7 cellular contexts compared by ENCODE assay signal in the genomic region with DNA sequence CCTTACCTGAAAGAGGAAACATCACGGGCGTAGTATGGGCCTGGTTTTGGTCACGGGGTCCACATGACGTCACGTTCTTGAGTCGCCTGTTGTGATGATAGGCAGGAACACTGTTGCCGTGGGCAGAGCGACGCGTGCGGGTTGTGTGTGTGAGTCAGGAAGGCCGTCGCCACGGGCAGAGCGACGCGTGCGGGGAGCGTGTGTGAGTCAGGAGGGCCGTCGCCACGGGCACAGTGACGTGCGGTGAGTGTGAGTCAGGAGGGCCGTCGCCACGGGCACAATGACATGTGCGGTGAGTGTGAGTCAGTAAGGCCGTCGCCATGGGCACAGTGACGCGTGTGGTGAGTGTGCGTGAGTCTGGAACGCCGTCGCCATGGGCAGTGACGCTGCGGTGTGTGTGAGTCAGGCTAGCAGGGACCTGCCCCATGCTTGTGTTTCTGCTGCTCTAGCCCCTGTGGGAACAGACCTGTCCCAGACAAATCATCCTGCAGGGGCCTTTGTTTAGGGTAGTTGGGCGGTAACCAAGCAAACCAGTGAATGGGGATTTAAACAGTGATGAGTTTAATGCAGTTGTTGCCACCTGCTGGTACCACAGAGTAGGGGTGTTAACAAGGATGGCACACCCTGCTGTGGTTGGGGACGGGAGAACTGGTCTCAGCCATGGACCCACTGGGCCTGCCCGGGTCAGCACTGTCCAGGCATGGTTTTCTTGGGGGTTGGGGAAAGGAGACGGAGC. TPM values are rescaled to one million over a fixed set of nuclear protein-coding genes. Genes with fewer than 3 reads are reported as not detected.
DNase-seq lines count a peak whose midpoint lies in the region; ATAC-seq and TF ChIP-seq lines count a peak whose summit lies in the region.

No MANE protein-coding gene starts in this region.

- H3K27me3 ChIP-seq in brain microvascular endothelial cell (replicated peaks) (no peaks in the 10 kb centered on the region), upper lobe of right lung (no peaks in the 10 kb centered on the region)

- H3K36me3 ChIP-seq in brain microvascular endothelial cell (replicated peaks) = peaks cover 9% of the 10 kb centered on the region
- H3K36me3 ChIP-seq in upper lobe of right lung = no peaks in the 10 kb centered on the region

- H3K27ac ChIP-seq in brain microvascular endothelial cell (peak overlapping the region; percentile 86), upper lobe of right lung (no peak overlapping the region)

- DNase-seq in HS-5 (ENCODE audit: low read depth) (peak; percentile 94), brain microvascular endothelial cell (peak; percentile 100), nephron progenitor cell (no peak), upper lobe of right lung (no peak), GM19238 (ENCODE audit: insufficient read length, low spot score) (no peak), NOMO-1 (lab: John Stamatoyannopoulos, UW; ENCODE audit: unreplicated experiment in 2 of 2) (no peak)
- DNase-seq in T-helper 2 cell treated with Interferon-gamma antibody and Interleukin-4, amounts not matched to agents 5 μg/mL and 100 μg/mL, for 36 hours (ENCODE audit: low spot score) = peak; percentile 75

- intact Hi-C loops in upper lobe of right lung (cut with DNase I) = no loop called here

- H3K9me3 Mint-ChIP-seq in T-helper 2 cell treated with Interferon-gamma antibody and Interleukin-4, amounts not matched to agents 5 μg/mL and 100 μg/mL, for 36 hours = no peaks in the 10 kb centered on the region
- no peaks in the 10 kb centered on the region for H3K9me3 Mint-ChIP-seq in nephron progenitor cell

- peak; percentile 15 for ATAC-seq in upper lobe of right lung

- peak; percentile 63 for TF ChIP-seq CTCF in brain microvascular endothelial cell (IDR thresholded peaks at IDR 0.05; ENCODE audit: low read depth, low read length, missing control alignments)
- no peak for TF ChIP-seq CTCF in nephron progenitor cell (IDR thresholded peaks at IDR 0.05)
- no peak for TF ChIP-seq CTCF in upper lobe of right lung (IDR thresholded peaks at IDR 0.05)

- H3K4me3 ChIP-seq in brain microvascular endothelial cell (ENCODE audit: low read depth, low read length) (peak overlapping the region; percentile 17), upper lobe of right lung (no peak overlapping the region)

- no peak overlapping the region for H3K4me3 Mint-ChIP-seq in T-helper 2 cell treated with Interferon-gamma antibody and Interleukin-4, amounts not matched to agents 5 μg/mL and 100 μg/mL, for 36 hours
- no peak overlapping the region for H3K4me3 Mint-ChIP-seq in nephron progenitor cell

- peaks cover 34% of the 10 kb centered on the region for H3K36me3 Mint-ChIP-seq in T-helper 2 cell treated with Interferon-gamma antibody and Interleukin-4, amounts not matched to agents 5 μg/mL and 100 μg/mL, for 36 hours (ENCODE audit: low read depth)
- H3K36me3 Mint-ChIP-seq in nephron progenitor cell (ENCODE audit: low read depth) = peaks cover 47% of the 10 kb centered on the region

- H3K9me3 ChIP-seq in upper lobe of right lung = no peaks in the 10 kb centered on the region

- peak overlapping the region; percentile 37 for H3K27ac Mint-ChIP-seq in T-helper 2 cell treated with Interferon-gamma antibody and Interleukin-4, amounts not matched to agents 5 μg/mL and 100 μg/mL, for 36 hours
- peak overlapping the region; percentile 22 for H3K27ac Mint-ChIP-seq in nephron progenitor cell

- peaks cover 3% of the 10 kb centered on the region for H3K4me1 Mint-ChIP-seq in T-helper 2 cell treated with Interferon-gamma antibody and Interleukin-4, amounts not matched to agents 5 μg/mL and 100 μg/mL, for 36 hours (ENCODE audit: low read depth)
- H3K4me1 Mint-ChIP-seq in nephron progenitor cell = peaks cover 5% of the 10 kb centered on the region

- no peaks in the 10 kb centered on the region for H3K27me3 Mint-ChIP-seq in T-helper 2 cell treated with Interferon-gamma antibody and Interleukin-4, amounts not matched to agents 5 μg/mL and 100 μg/mL, for 36 hours (ENCODE audit: low read depth)
- H3K27me3 Mint-ChIP-seq in nephron progenitor cell (ENCODE audit: low read depth, poor library complexity) = no peaks in the 10 kb centered on the region

- no peaks in the 10 kb centered on the region for H3K4me1 ChIP-seq in upper lobe of right lung

- in situ Hi-C loops in brain microvascular endothelial cell (cut with HindIII; ENCODE audit: low pct_ligation_motif_present, low sequenced_read_pairs) = no loop called here

RNA-seq across cellular contexts. Expression of gene TRIP13, which starts 19.8 kb away (rescaled TPM):
- total RNA-seq in upper lobe of right lung = 0.81 TPM

RNA-seq across cellular contexts. Expression of gene BRD9, which starts 19.9 kb away (rescaled TPM):
- total RNA-seq in upper lobe of right lung = 33.8 TPM

Comparison
In these comparisons a context has a peak if more than half of its experiments do, and no peak if none do; other contexts are left out.
1. DNase-seq: peak in HS-5 (single experiment), T-helper 2 cell treated with Interferon-gamma antibody and Interleukin-4, amounts not matched to agents 5 μg/mL and 100 μg/mL, for 36 hours (single experiment) and brain microvascular endothelial cell (single experiment); none in nephron progenitor cell (single experiment), upper lobe of right lung (single experiment), GM19238 (single experiment) and NOMO-1 (0 of 2).